17 cellular contexts compared by ENCODE assay signal in genomic region chr1:194184402-194184801, GRCh38.
DNase-seq lines count a peak whose midpoint lies in the region; TF ChIP-seq lines count a peak whose summit lies in the region.
"Had no signal": no experiment of that assay in that cellular context is flagged by ENCODE, and none has a peak within 500 bp of the region (broad histone marks: within the 10 kb centered on the region; RNA-seq: fewer than 3 reads in every experiment).

No MANE protein-coding gene starts in this region.

- no peak overlapping the region for H3K9ac ChIP-seq in adipocyte (ENCODE audit: low read length)

- intact Hi-C loops in dorsolateral prefrontal cortex (cut with DNase I), result no loop called here

- H3K27me3 ChIP-seq in adipocyte (replicated peaks; ENCODE audit: control insufficient read depth, insufficient read depth, low read length) (no peaks in the 10 kb centered on the region), dorsolateral prefrontal cortex (no peaks in the 10 kb centered on the region)

- DNase-seq in NCI-H1417 treated with DMSO at 0.1 percent for 48 hours (lab: John Stamatoyannopoulos, UW), result peak; percentile 23
- no peak for DNase-seq in NCI-H1417 (lab: John Stamatoyannopoulos, UW)
- peak; percentile 46 for DNase-seq in adipocyte (ENCODE audit: low read depth)
- peak; percentile 13 for DNase-seq in fibroblast of peridontal ligament (ENCODE audit: extremely low read depth)
- DNase-seq in SK-N-DZ (ENCODE audit: low spot score), result no peak
- no peak for DNase-seq in dorsolateral prefrontal cortex
- no peak for DNase-seq in NCI-H2081 (lab: John Stamatoyannopoulos, UW)
- DNase-seq: 8988T; ACHN; AML-193; Caco-2; CD4-positive, alpha-beta T cell; DMS79 treated with DMSO at 0.1 percent for 48 hours; EL; H9 had no signal

- TF ChIP-seq CTCF in dorsolateral prefrontal cortex (IDR thresholded peaks at IDR 0.05 in 54 of 56, conservative IDR thresholded peaks at IDR 0.05 in 2 of 56; ENCODE audit: low read depth in 1 of 56, partially characterized antibody in 56 of 56), result no peak

- H3K9me3 ChIP-seq in adipocyte (ENCODE audit: control insufficient read depth, low read length), result peaks cover 4% of the 10 kb centered on the region
- H3K9me3 ChIP-seq: Caco-2 had no signal

- no peaks in the 10 kb centered on the region for H3K36me3 ChIP-seq in adipocyte (ENCODE audit: control insufficient read depth, insufficient read depth, low read length, severe bottlenecking)

- H3K4me3 ChIP-seq in adipocyte (ENCODE audit: low read length) (no peak overlapping the region), dorsolateral prefrontal cortex (no peak overlapping the region)
- H3K4me3 ChIP-seq: GM12878 had no signal

- H3K27ac ChIP-seq in dorsolateral prefrontal cortex, result no peak overlapping the region
- H3K27ac ChIP-seq: C4-2B had no signal

- H3K4me1 ChIP-seq in adipocyte (ENCODE audit: control insufficient read depth, insufficient read depth, low read length), result no peaks in the 10 kb centered on the region
- H3K4me1 ChIP-seq: Caco-2 had no signal

Comparison
In these comparisons a context has a peak if more than half of its experiments do, and no peak if none do; other contexts are left out.
1. DNase-seq: peak in NCI-H1417 treated with DMSO at 0.1 percent for 48 hours (single experiment), adipocyte (single experiment) and fibroblast of peridontal ligament (single experiment); none in NCI-H1417 (0 of 3), SK-N-DZ (single experiment), dorsolateral prefrontal cortex (0 of 10) and NCI-H2081 (0 of 2).